ENCODE assay signal across 9 cellular contexts in genomic region chr3:50164056-50164455, GRCh38. TPM values are rescaled to one million over a fixed set of nuclear protein-coding genes. Genes with fewer than 3 reads are reported as not detected.
DNase-seq lines count a peak whose midpoint lies in the region; ATAC-seq, FAIRE-seq and TF ChIP-seq lines count a peak whose summit lies in the region.
"Had no signal": no experiment of that assay in that cellular context is flagged by ENCODE, and none has a peak within 500 bp of the region (broad histone marks: within the 10 kb centered on the region; RNA-seq: fewer than 3 reads in every experiment).

No MANE protein-coding gene starts in this region.

- DNase-seq in AG09319 (ENCODE audit: extremely low read depth, low read depth): peak; percentile 81
- peak; percentile 86 for DNase-seq in RCC 7860 (ENCODE audit: low spot score)
- DNase-seq in fibroblast of the aortic adventitia (ENCODE audit: low read depth): peak; percentile 98
- peak; percentile 37 to 96 (median 79) for DNase-seq in posterior cingulate gyrus
- DNase-seq in GM19239 (ENCODE audit: insufficient read length, low spot score): no peak
- no peak for DNase-seq in GM23338 (ENCODE audit: low spot score)
- DNase-seq in glutamatergic neuron: no peak
- no peak for DNase-seq in GM12891 (ENCODE audit: insufficient read length, low spot score)

- H3K4me3 ChIP-seq in fibroblast of the aortic adventitia (ENCODE audit: low read depth, low read length) (no peak overlapping the region), GM23338 (no peak overlapping the region)

- H3K9me3 Mint-ChIP-seq in GM23338: no peaks in the 10 kb centered on the region
- peaks cover 7% of the 10 kb centered on the region for H3K9me3 Mint-ChIP-seq in glutamatergic neuron (ENCODE audit: unreplicated experiment)
- H3K9me3 Mint-ChIP-seq: T-helper 1 cell treated with Interleukin-12 subunit alpha and Interleukin-12 subunit beta and Interleukin-4 antibody, amounts not matched to agents 30 μg/mL and 1 μg/mL, for 36 hours had no signal

- intact Hi-C loops in posterior cingulate gyrus (cut with DNase I): no loop called here

- H3K27me3 Mint-ChIP-seq in GM23338 (ENCODE audit: insufficient read depth, low read depth, poor library complexity): peaks cover 8% of the 10 kb centered on the region
- peaks cover 4% of the 10 kb centered on the region for H3K27me3 Mint-ChIP-seq in glutamatergic neuron (ENCODE audit: unreplicated experiment)

- peaks cover 12% of the 10 kb centered on the region; the same call in 1 of the 2 replicates for H3K36me3 ChIP-seq in GM23338 (ENCODE audit: insufficient read depth)

- H3K27ac ChIP-seq in GM23338 (ENCODE audit: low read depth): no peak overlapping the region

- H3K4me2 ChIP-seq in GM23338: no peak overlapping the region

- H3K79me2 ChIP-seq in GM23338 (replicated peaks; ENCODE audit: insufficient read depth): peaks cover 28% of the 10 kb centered on the region

- no peak for TF ChIP-seq CTCF in AG09319 (IDR thresholded peaks at IDR 0.05; ENCODE audit: low read depth, low read length)
- no peak for TF ChIP-seq CTCF in fibroblast of the aortic adventitia (IDR thresholded peaks at IDR 0.05; ENCODE audit: insufficient read depth, low read length)
- TF ChIP-seq CTCF in GM23338 (conservative IDR thresholded peaks at IDR 0.05; ENCODE audit: low read depth in 2 of 2): no peak
- TF ChIP-seq CTCF in glutamatergic neuron (IDR thresholded peaks at IDR 0.05; ENCODE audit: partially characterized antibody, unreplicated experiment): no peak

- no peaks in the 10 kb centered on the region for H3K27me3 ChIP-seq in GM23338 (ENCODE audit: insufficient read depth)

- TF ChIP-seq POLR2A in GM12891 (IDR thresholded peaks at IDR 0.05; ENCODE audit: low read depth, low read length): no peak

- ATAC-seq in GM23338: no peak

- peaks cover 31% of the 10 kb centered on the region; the same call in 2 of the 3 replicates for H3K36me3 Mint-ChIP-seq in GM23338 (ENCODE audit: low read depth)
- no peaks in the 10 kb centered on the region for H3K36me3 Mint-ChIP-seq in glutamatergic neuron (ENCODE audit: unreplicated experiment)

- H3K4me1 ChIP-seq in GM23338 (ENCODE audit: insufficient read depth): peaks cover 37% of the 10 kb centered on the region

- H2AFZ ChIP-seq in GM23338: no peak overlapping the region

- H3K9me2 ChIP-seq in GM23338 (ENCODE audit: insufficient read depth): no peaks in the 10 kb centered on the region

- 0 out of 2 replicates have a peak, but pooled peaks cover 2% of the 10 kb centered on the region for H3F3A ChIP-seq in GM23338 (replicated peaks; ENCODE audit: low read depth)

- H3K4me1 Mint-ChIP-seq in GM23338 (peaks cover 50% of the 10 kb centered on the region), glutamatergic neuron (ENCODE audit: low read depth, unreplicated experiment) (peaks cover 28% of the 10 kb centered on the region)

- FAIRE-seq in RCC 7860 (lab: Jason Lieb, UNC) (peak; percentile 86), GM19239 (lab: Jason Lieb, UNC) (no peak), GM12891 (lab: Jason Lieb, UNC) (no peak)

- H3K4me3 Mint-ChIP-seq in GM23338 (no peak overlapping the region), glutamatergic neuron (ENCODE audit: unreplicated experiment) (no peak overlapping the region)
- H3K4me3 Mint-ChIP-seq: T-helper 1 cell treated with Interleukin-12 subunit alpha and Interleukin-12 subunit beta and Interleukin-4 antibody, amounts not matched to agents 30 μg/mL and 1 μg/mL, for 36 hours had no signal

- H3K27ac Mint-ChIP-seq in GM23338: no peak overlapping the region
- H3K27ac Mint-ChIP-seq in glutamatergic neuron (ENCODE audit: unreplicated experiment): no peak overlapping the region
- H3K27ac Mint-ChIP-seq: T-helper 1 cell treated with Interleukin-12 subunit alpha and Interleukin-12 subunit beta and Interleukin-4 antibody, amounts not matched to agents 30 μg/mL and 1 μg/mL, for 36 hours had no signal

- peaks cover 5% of the 10 kb centered on the region; the same call in 1 of the 2 replicates for H4K20me1 ChIP-seq in GM23338 (replicated peaks; ENCODE audit: insufficient read depth)

TF ChIP-seq in GM23338, 12 proteins besides CTCF, POLR2A, EP300 and RAD21 (continues in another document):
- TF ChIP-seq NANOG (IDR thresholded peaks at IDR 0.05; ENCODE audit: borderline replicate concordance) (no peak), ETS1 (IDR thresholded peaks at IDR 0.05) (no peak), EZH2 (IDR thresholded peaks at IDR 0.05; ENCODE audit: low read depth, unreplicated experiment) (no peak), JUNB (IDR thresholded peaks at IDR 0.05; ENCODE audit: unreplicated experiment) (no peak), CREB1 (CRISPR knock-in tag; IDR thresholded peaks at IDR 0.05; ENCODE audit: low read depth) (no peak)

TF ChIP-seq in GM12891, 5 proteins besides CTCF, POLR2A, EP300 and RAD21:
- no peak for TF ChIP-seq TAF1 (IDR thresholded peaks at IDR 0.05; ENCODE audit: low read depth, low read length)

RNA-seq across cellular contexts. Expression of gene SEMA3F, which starts 8.9 kb away (rescaled TPM):
- total RNA-seq in fibroblast of the aortic adventitia (ENCODE audit: low replicate concordance) (0.74 and 3.5 TPM in 2 replicates), glutamatergic neuron (ENCODE audit: unreplicated experiment) (41.2 TPM)
- 32.6 and 67.6 TPM in 2 replicates for total RNA-seq in GM23338 (2014; rRNA removed; shearing (Covaris generic))
- 2.3 and 2.8 TPM in 2 replicates for polyA plus RNA-seq in GM23338 (2016; fragmentation: Nextera tagmentation; extraction: Ambion mirVana)
- 0.19 TPM for polyA plus RNA-seq in GM12891 (2012; ENCODE audit: low read depth, missing spikeins)

RNA-seq across cellular contexts. Expression of gene GNAT1, which starts 27.4 kb away (rescaled TPM):
- total RNA-seq in fibroblast of the aortic adventitia (ENCODE audit: low replicate concordance) (not detected in 2 replicates), glutamatergic neuron (ENCODE audit: unreplicated experiment) (not detected)
- total RNA-seq in GM23338 (2014; rRNA removed; shearing (Covaris generic)): not detected in 2 replicates
- not detected in 2 replicates for polyA plus RNA-seq in GM23338 (2016; fragmentation: Nextera tagmentation; extraction: Ambion mirVana)
- polyA plus RNA-seq in GM12891 (2012; ENCODE audit: low read depth, missing spikeins): not detected

RNA-seq across cellular contexts. Expression of gene SLC38A3, which starts 41.0 kb away (rescaled TPM):
- total RNA-seq in fibroblast of the aortic adventitia (ENCODE audit: low replicate concordance) (0.27 TPM in 1 of 2 replicates, not detected in the other), glutamatergic neuron (ENCODE audit: unreplicated experiment) (not detected)
- 0.28 and 3.0 TPM in 2 replicates for total RNA-seq in GM23338 (2014; rRNA removed; shearing (Covaris generic))
- polyA plus RNA-seq in GM23338 (2016; fragmentation: Nextera tagmentation; extraction: Ambion mirVana): 0.68 and 1.3 TPM in 2 replicates
- polyA plus RNA-seq in GM12891 (2012; ENCODE audit: low read depth, missing spikeins): not detected

Comparison
In these comparisons a context has a peak if more than half of its experiments do, and no peak if none do; other contexts are left out.
1. DNase-seq: peak in AG09319 (single experiment), RCC 7860 (single experiment), fibroblast of the aortic adventitia (single experiment) and posterior cingulate gyrus (10 of 10); none in GM19239 (single experiment), GM23338 (single experiment), glutamatergic neuron (single experiment) and GM12891 (single experiment).